Comparison of ENCODE assay signal across 23 cellular contexts in the genomic region with DNA sequence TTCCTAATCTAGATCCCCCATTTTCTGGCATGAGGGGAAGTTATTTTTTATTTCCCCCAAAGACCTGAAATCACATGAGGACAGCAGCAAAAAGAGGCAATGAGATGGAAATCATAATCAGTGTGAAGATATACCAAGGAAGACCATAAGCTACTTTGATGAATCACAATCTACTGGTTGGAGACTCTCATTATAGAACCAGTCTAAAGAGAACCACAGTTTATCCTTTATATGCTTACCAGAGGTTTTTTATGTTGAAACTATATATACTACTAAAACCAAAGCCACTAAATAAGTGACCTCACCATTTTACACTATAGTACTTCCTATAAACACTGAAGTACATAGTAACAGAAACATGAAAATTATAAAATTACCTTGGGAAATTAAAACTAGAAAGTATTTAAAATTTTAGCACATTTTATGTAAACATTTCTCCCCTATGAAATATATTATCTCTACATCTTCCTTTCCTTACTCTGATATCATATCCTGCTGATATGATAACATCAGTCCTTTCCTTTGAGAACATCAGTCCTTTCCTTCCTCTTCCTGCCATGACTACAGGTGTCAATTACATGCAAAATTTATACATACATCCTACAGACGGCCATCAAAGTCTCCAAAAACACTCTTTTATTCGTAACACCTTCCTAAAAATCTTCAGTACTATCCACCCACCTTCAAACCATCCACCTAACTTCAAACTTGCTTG.
DNase-seq lines count a peak whose midpoint lies in the region; ATAC-seq, FAIRE-seq and TF ChIP-seq lines count a peak whose summit lies in the region.
"Had no signal": no experiment of that assay in that cellular context is flagged by ENCODE, and none has a peak within 500 bp of the region (broad histone marks: within the 10 kb centered on the region; RNA-seq: fewer than 3 reads in every experiment).

No MANE protein-coding gene starts in this region.

- H3K9me3 Mint-ChIP-seq in activated naive CD4-positive, alpha-beta T cell treated with anti-CD3 and anti-CD28 coated beads for 36 hours = no peaks in the 10 kb centered on the region
- H3K9me3 Mint-ChIP-seq in osteocyte (ENCODE audit: unreplicated experiment) = no peaks in the 10 kb centered on the region

- no peaks in the 10 kb centered on the region for H3K79me2 ChIP-seq in GM12878 (ENCODE audit: control insufficient read depth, insufficient read depth, low read length)

- no peak overlapping the region for H3K4me2 ChIP-seq in GM12878 (ENCODE audit: control insufficient read depth, insufficient read depth)

- peaks cover 36% of the 10 kb centered on the region for H3K4me1 Mint-ChIP-seq in activated naive CD4-positive, alpha-beta T cell treated with anti-CD3 and anti-CD28 coated beads for 36 hours (ENCODE audit: low read depth)
- H3K4me1 Mint-ChIP-seq in T-helper 17 cell = peaks cover 18% of the 10 kb centered on the region
- peaks cover 4% of the 10 kb centered on the region for H3K4me1 Mint-ChIP-seq in osteocyte (ENCODE audit: unreplicated experiment)

- FAIRE-seq in GM12878 (lab: Jason Lieb, UNC) = peak; percentile 38

- no peak overlapping the region for H3K4me3 ChIP-seq in GM12878
- no peak overlapping the region for H3K4me3 ChIP-seq in body of pancreas
- H3K4me3 ChIP-seq: ascending aorta, HAP-1, mucosa of descending colon, SJCRH30, uterus had no signal

- CTCF ChIA-PET in activated naive CD4-positive, alpha-beta T cell treated with anti-CD3 and anti-CD28 coated beads for 36 hours (lab: Charles Lee) = no interaction called here
- CTCF ChIA-PET in GM12878 (lab: Yijun Ruan, JAX) = interaction anchor here (0.6 to 1.5 kb wide), 3 partner anchors 9 to 160 kb away, joined by 3 to 4 read pairs (median 3); no protein-coding TSS in a partner anchor

- no peaks in the 10 kb centered on the region for H3K9me3 ChIP-seq in T-helper 17 cell (ENCODE audit: control insufficient read depth, low read length, poor library complexity, severe bottlenecking)
- no peaks in the 10 kb centered on the region for H3K9me3 ChIP-seq in GM12878 (replicated peaks; ENCODE audit: control insufficient read depth, insufficient read depth, low read length)
- no peaks in the 10 kb centered on the region for H3K9me3 ChIP-seq in body of pancreas
- H3K9me3 ChIP-seq: ascending aorta, HAP-1, mucosa of descending colon, SJCRH30, uterus had no signal

- no peak for TF ChIP-seq RAD21 in GM12878 (IDR thresholded peaks at IDR 0.05; ENCODE audit: insufficient read depth, low read depth, low read length)

- 98% methylated on average over 2 of the region's 2 CpGs for WGBS in GM12878 (ENCODE audit: insufficient coverage, insufficient replicate concordance, low lambda C conversion rate, missing lambda C conversion rate)
- WGBS in body of pancreas, 2 donors = 84 to 91% methylated on average over 2 of the region's 2 CpGs

- no peak for ATAC-seq in T-helper 17 cell
- ATAC-seq in GM12878 = no peak
- no peak for ATAC-seq in HG03175 (IDR thresholded peaks at IDR 0.05; ENCODE audit: unreplicated experiment)
- no peak for ATAC-seq in HG02623 (IDR thresholded peaks at IDR 0.05; ENCODE audit: unreplicated experiment)
- ATAC-seq in body of pancreas = no peak
- ATAC-seq: foreskin keratinocyte, left ventricle myocardium superior, mucosa of descending colon had no signal

- no peak overlapping the region for H2AFZ ChIP-seq in GM12878 (ENCODE audit: control insufficient read depth, low read depth, low read length)

- BruUV-seq in GM12878 (replicated peaks; lab: Mats Ljungman, UMichigan) = no TSS peak

- no peak for TF ChIP-seq EP300 in GM12878 (IDR thresholded peaks at IDR 0.05; ENCODE audit: borderline replicate concordance in 1 of 2, control insufficient read depth in 1 of 2, low read depth in 2 of 2, low read length in 2 of 2)

- TF ChIP-seq POLR2A in GM12878 (IDR thresholded peaks at IDR 0.05; ENCODE audit: low read depth, low read length) (no peak), body of pancreas (IDR thresholded peaks at IDR 0.05) (no peak)

- RAD21 ChIA-PET in GM12878 (lab: Charles Lee; ENCODE audit: unreplicated experiment) = no interaction called here

- H3K27ac ChIP-seq in GM12878 (ENCODE audit: control insufficient read depth, insufficient read depth) (no peak overlapping the region), body of pancreas (no peak overlapping the region)
- H3K27ac ChIP-seq: ascending aorta, foreskin keratinocyte, SJCRH30, uterus had no signal

- intact Hi-C loops in activated naive CD4-positive, alpha-beta T cell treated with anti-CD3 and anti-CD28 coated beads for 36 hours (cut with micrococcal nuclease) = no loop called here
- intact Hi-C loops in GM12878 (cut with micrococcal nuclease; ENCODE audit: unreplicated experiment) (no loop called here), body of pancreas (cut with DNase I) (no loop called here)

- peak overlapping the region; percentile 10 for H3K27ac Mint-ChIP-seq in activated naive CD4-positive, alpha-beta T cell treated with anti-CD3 and anti-CD28 coated beads for 36 hours
- H3K27ac Mint-ChIP-seq in T-helper 17 cell (peak overlapping the region; percentile 27), osteocyte (ENCODE audit: unreplicated experiment) (peak overlapping the region; percentile 0)

- H3K36me3 ChIP-seq in GM12878 (ENCODE audit: control insufficient read depth in 2 of 2, insufficient read depth in 2 of 2, low read length in 1 of 2) (peaks cover 0 to 30% of the 10 kb centered on the region in 2 experiments), body of pancreas (replicated peaks in 1 of 2; ENCODE audit: insufficient read depth in 1 of 2, low read depth in 2 of 2) (peaks cover 0 to 5% of the 10 kb centered on the region in 2 donors)
- H3K36me3 ChIP-seq: uterus had no signal

- H3K4me3 Mint-ChIP-seq in activated naive CD4-positive, alpha-beta T cell treated with anti-CD3 and anti-CD28 coated beads for 36 hours = no peak overlapping the region
- H3K4me3 Mint-ChIP-seq in T-helper 17 cell (no peak overlapping the region), osteocyte (ENCODE audit: unreplicated experiment) (no peak overlapping the region)

- no peaks in the 10 kb centered on the region for H3K27me3 Mint-ChIP-seq in activated naive CD4-positive, alpha-beta T cell treated with anti-CD3 and anti-CD28 coated beads for 36 hours (ENCODE audit: low read depth)
- no peaks in the 10 kb centered on the region for H3K27me3 Mint-ChIP-seq in T-helper 17 cell
- H3K27me3 Mint-ChIP-seq in osteocyte (ENCODE audit: unreplicated experiment) = no peaks in the 10 kb centered on the region

- DNase-seq in activated naive CD4-positive, alpha-beta T cell treated with anti-CD3 and anti-CD28 coated beads for 36 hours = no peak
- no peak for DNase-seq in activated naive CD4-positive, alpha-beta T cell treated with Interleukin-2 at 50 U/mL for 16 hours
- DNase-seq in T-helper 17 cell (no peak), GM12878 (ENCODE audit: low read depth, low spot score) (no peak), osteocyte (ENCODE audit: extremely low spot score, unreplicated experiment) (no peak), body of pancreas (no peak)
- DNase-seq: activated gamma-delta T cell; C1 segment of cervical spinal cord; central memory CD4-positive, alpha-beta T cell; DMS153; erythroblast; foreskin keratinocyte; left ventricle myocardium superior; mucosa of descending colon; NCI-H1105 treated with DMSO at 0.1 percent for 48 hours; NCI-H2081 treated with DMSO at 0.1 percent for 48 hours; NCI-H446; SJCRH30; uterus had no signal

- H3K36me3 Mint-ChIP-seq in activated naive CD4-positive, alpha-beta T cell treated with anti-CD3 and anti-CD28 coated beads for 36 hours (ENCODE audit: low read depth) = peaks cover 38% of the 10 kb centered on the region
- peaks cover 10% of the 10 kb centered on the region for H3K36me3 Mint-ChIP-seq in T-helper 17 cell (ENCODE audit: low read depth)
- peaks cover 43% of the 10 kb centered on the region for H3K36me3 Mint-ChIP-seq in osteocyte (ENCODE audit: unreplicated experiment)

- no peak overlapping the region for H3K9ac ChIP-seq in GM12878 (ENCODE audit: control insufficient read depth, insufficient read depth, low read length)

- in situ Hi-C loops in GM12878 (cut with MboI) = no loop called here

- H3K4me1 ChIP-seq in GM12878 (ENCODE audit: control insufficient read depth, insufficient read depth, low read length) = no peaks in the 10 kb centered on the region
- H3K4me1 ChIP-seq in body of pancreas = no peaks in the 10 kb centered on the region
- H3K4me1 ChIP-seq: ascending aorta, foreskin keratinocyte, HAP-1, SJCRH30, uterus had no signal

- TF ChIP-seq CTCF in GM12878 (IDR thresholded peaks at IDR 0.05 in 2 of 3, conservative IDR thresholded peaks at IDR 0.05 in 1 of 3; ENCODE audit: control insufficient read depth in 2 of 3, extremely low read depth in 1 of 3, insufficient read depth in 1 of 3, low read depth in 3 of 3, low read length in 3 of 3) = no peak
- TF ChIP-seq CTCF in osteocyte (IDR thresholded peaks at IDR 0.05) = no peak
- TF ChIP-seq CTCF in body of pancreas (IDR thresholded peaks at IDR 0.05) = no peak

- POLR2A ChIA-PET in GM12878 (lab: Charles Lee) = no interaction called here

- H4K20me1 ChIP-seq in GM12878 (ENCODE audit: control insufficient read depth, insufficient read depth) = no peaks in the 10 kb centered on the region

- SMC1A ChIA-PET in GM12878 (lab: Charles Lee; ENCODE audit: uncharacterized antibody, unreplicated experiment) = no interaction called here

- H3K27me3 ChIP-seq in GM12878 (replicated peaks in 1 of 2; ENCODE audit: control insufficient read depth in 2 of 2, insufficient read depth in 2 of 2, low read length in 1 of 2) = no peaks in the 10 kb centered on the region
- H3K27me3 ChIP-seq in body of pancreas = no peaks in the 10 kb centered on the region
- H3K27me3 ChIP-seq: ascending aorta, foreskin keratinocyte, SJCRH30, uterus had no signal

TF ChIP-seq in GM12878, 131 proteins besides CTCF, POLR2A, EP300 and RAD21 (continues in another document):
- TF ChIP-seq RB1 (IDR thresholded peaks at IDR 0.05; ENCODE audit: borderline replicate concordance) (no peak), STAT3 (IDR thresholded peaks at IDR 0.05; ENCODE audit: low read depth, low read length) (no peak), GATAD2B (conservative IDR thresholded peaks at IDR 0.05; ENCODE audit: low read depth) (no peak)
